9 cellular contexts compared by ENCODE assay signal in the genomic region with DNA sequence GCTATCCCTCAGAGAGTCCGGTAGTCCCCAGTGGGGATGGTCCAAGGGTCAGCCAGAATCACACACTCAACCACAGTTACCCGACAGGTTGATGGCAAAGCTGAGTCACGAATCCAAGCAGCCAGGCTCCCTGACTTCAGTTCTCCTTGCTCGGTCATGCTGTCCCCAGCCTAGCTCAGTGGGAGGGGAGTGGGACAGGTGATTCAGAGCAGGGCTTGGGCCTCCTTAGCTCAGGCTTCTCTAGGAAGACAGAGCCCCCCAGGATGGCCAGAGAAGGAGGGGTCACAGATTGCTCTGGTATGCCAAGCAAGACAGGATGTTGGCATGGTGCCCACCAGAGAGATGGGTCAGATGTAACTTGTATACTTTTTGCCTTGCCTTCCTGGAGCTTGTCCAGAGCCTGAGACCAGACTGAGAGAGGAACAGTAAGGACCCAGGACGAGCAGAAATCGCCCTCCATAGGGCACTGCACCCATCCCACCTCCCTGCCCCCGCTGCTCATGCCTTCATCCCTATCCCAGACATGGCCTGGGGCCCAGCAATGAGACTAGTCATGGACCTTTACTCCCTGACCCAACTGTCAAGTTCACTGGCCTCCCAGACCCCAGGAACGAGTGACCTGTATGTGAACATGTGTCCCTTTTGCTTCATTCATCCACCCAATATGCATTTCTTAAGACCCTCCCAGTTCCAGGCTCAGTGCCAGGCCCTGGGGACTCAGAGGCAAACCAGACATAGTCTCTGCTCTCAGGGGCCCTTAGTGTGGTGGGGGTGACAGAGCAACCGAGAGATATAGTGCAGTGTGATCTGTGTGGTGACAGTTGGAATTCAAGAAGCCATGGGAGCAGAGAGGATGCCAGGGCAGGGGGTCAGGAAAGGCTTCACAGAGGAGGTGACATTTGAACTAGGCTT.
A peak's percentile ranks its signal among the peaks of the same experiment; 100 is the strongest.
DNase-seq lines count a peak whose midpoint lies in the region; ATAC-seq, FAIRE-seq and TF ChIP-seq lines count a peak whose summit lies in the region.
"Had no signal": no experiment of that assay in that cellular context is flagged by ENCODE, and none has a peak within 500 bp of the region (broad histone marks: within the 10 kb centered on the region; RNA-seq: fewer than 3 reads in every experiment).

No MANE protein-coding gene starts in this region.

- H3K9me3 Mint-ChIP-seq in dendritic cell treated with granulocyte-macrophage colony-stimulating factor and Interleukin-4, amounts not matched to agents 40 ng/mL and 50 ng/mL, for 4 days = no peaks in the 10 kb centered on the region

- H3K4me3 Mint-ChIP-seq in dendritic cell treated with granulocyte-macrophage colony-stimulating factor and Interleukin-4, amounts not matched to agents 40 ng/mL and 50 ng/mL, for 4 days = no peak overlapping the region

- no peak for ATAC-seq in HG02759 (IDR thresholded peaks at IDR 0.05; ENCODE audit: unreplicated experiment)
- ATAC-seq in GM19397 (IDR thresholded peaks at IDR 0.05; ENCODE audit: unreplicated experiment) = no peak

- H3K27me3 Mint-ChIP-seq in dendritic cell treated with granulocyte-macrophage colony-stimulating factor and Interleukin-4, amounts not matched to agents 40 ng/mL and 50 ng/mL, for 4 days = peaks cover 4% of the 10 kb centered on the region

- intact Hi-C loops in dendritic cell treated with granulocyte-macrophage colony-stimulating factor and Interleukin-4, amounts not matched to agents 40 ng/mL and 50 ng/mL, for 4 days (cut with micrococcal nuclease) = loop anchor here (10.0 kb wide), 1 partner anchor 61 kb away; no protein-coding TSS in a partner anchor

- peak; percentile 25 to 26 for DNase-seq in activated T-cell treated with anti-CD3 and anti-CD28 coated beads, Interleukin-2, amount 50 U/mL, for 48 hours
- no peak for DNase-seq in activated T-cell treated with anti-CD3 and anti-CD28 coated beads, Interleukin-2, amount 50 U/mL, for 1 hour
- DNase-seq in medulla oblongata (ENCODE audit: extremely low spot score) = peak; percentile 10
- peak; percentile 73 for DNase-seq in ureter (ENCODE audit: low spot score)
- DNase-seq in GM12892 (ENCODE audit: insufficient read length) = no peak

- H3K4me1 Mint-ChIP-seq in dendritic cell treated with granulocyte-macrophage colony-stimulating factor and Interleukin-4, amounts not matched to agents 40 ng/mL and 50 ng/mL, for 4 days (ENCODE audit: low read depth) = peaks cover 40% of the 10 kb centered on the region

- TF ChIP-seq POLR2A in GM12892 (IDR thresholded peaks at IDR 0.05; ENCODE audit: low read depth, low read length) = no peak

- H3K27ac Mint-ChIP-seq in dendritic cell treated with granulocyte-macrophage colony-stimulating factor and Interleukin-4, amounts not matched to agents 40 ng/mL and 50 ng/mL, for 4 days = peak overlapping the region; percentile 87

- no peaks in the 10 kb centered on the region for H3K36me3 Mint-ChIP-seq in dendritic cell treated with granulocyte-macrophage colony-stimulating factor and Interleukin-4, amounts not matched to agents 40 ng/mL and 50 ng/mL, for 4 days (ENCODE audit: low read depth)

- FAIRE-seq in GM12892 (lab: Jason Lieb, UNC) = no peak
- FAIRE-seq: G401.6 had no signal

Comparison
In these comparisons a context has a peak if more than half of its experiments do, and no peak if none do; other contexts are left out.
1. DNase-seq: peak in activated T-cell treated with anti-CD3 and anti-CD28 coated beads, Interleukin-2, amount 50 U/mL, for 48 hours (2 of 2), medulla oblongata (single experiment) and ureter (single experiment); none in activated T-cell treated with anti-CD3 and anti-CD28 coated beads, Interleukin-2, amount 50 U/mL, for 1 hour (single experiment) and GM12892 (single experiment).